8 cellular contexts compared by ENCODE assay signal in genomic region chr3:122030381-122031122, GRCh38. TPM values are rescaled to one million over a fixed set of nuclear protein-coding genes. Genes with fewer than 3 reads are reported as not detected.
DNase-seq lines count a peak whose midpoint lies in the region; ATAC-seq and TF ChIP-seq lines count a peak whose summit lies in the region.
"Had no signal": no experiment of that assay in that cellular context is flagged by ENCODE, and none has a peak within 500 bp of the region (broad histone marks: within the 10 kb centered on the region; RNA-seq: fewer than 3 reads in every experiment).

No MANE protein-coding gene starts in this region.

- ATAC-seq in GM18868 (IDR thresholded peaks at IDR 0.05; ENCODE audit: unreplicated experiment) = peak; percentile 60
- peak; percentile 53 for ATAC-seq in HG02571 (IDR thresholded peaks at IDR 0.05; ENCODE audit: unreplicated experiment)
- peak; percentile 34 for ATAC-seq in naive thymus-derived CD4-positive, alpha-beta T cell
- no peak for ATAC-seq in upper lobe of right lung

- H3K27ac ChIP-seq in OCI-LY1 (ENCODE audit: low read depth, low read length, poor library complexity, severe bottlenecking) (peak overlapping the region; percentile 6), upper lobe of right lung (no peak overlapping the region)
- no peak overlapping the region for H3K27ac ChIP-seq in naive thymus-derived CD4-positive, alpha-beta T cell (ENCODE audit: low read depth, low read length)

- H3K9ac ChIP-seq in OCI-LY1 (ENCODE audit: low read length) = no peak overlapping the region

- peaks cover 26% of the 10 kb centered on the region for H3K4me1 ChIP-seq in OCI-LY1 (ENCODE audit: insufficient read depth, low read length, severe bottlenecking)
- no peaks in the 10 kb centered on the region for H3K4me1 ChIP-seq in naive thymus-derived CD4-positive, alpha-beta T cell (ENCODE audit: control insufficient read depth in 2 of 2, insufficient read depth in 2 of 2, low read length in 2 of 2)
- H3K4me1 ChIP-seq in upper lobe of right lung = no peaks in the 10 kb centered on the region

- peaks cover 17% of the 10 kb centered on the region for H3K9me3 ChIP-seq in OCI-LY1 (ENCODE audit: low read length)
- H3K9me3 ChIP-seq in naive thymus-derived CD4-positive, alpha-beta T cell (ENCODE audit: control insufficient read depth in 2 of 3, low read length in 3 of 3) = no peaks in the 10 kb centered on the region
- H3K9me3 ChIP-seq in upper lobe of right lung = no peaks in the 10 kb centered on the region

- TF ChIP-seq CTCF in OCI-LY1 (IDR thresholded peaks at IDR 0.05; ENCODE audit: low read length) (no peak), upper lobe of right lung (IDR thresholded peaks at IDR 0.05) (no peak), MCF 10A (IDR thresholded peaks at IDR 0.05; ENCODE audit: unreplicated experiment) (no peak)

- H3K4me1 Mint-ChIP-seq in naive thymus-derived CD4-positive, alpha-beta T cell = peaks cover 0 to 19% (median 4%) of the 10 kb centered on the region in 7 donors
- peaks cover 5% of the 10 kb centered on the region for H3K4me1 Mint-ChIP-seq in MCF 10A (ENCODE audit: insufficient read depth, unreplicated experiment)

- peak overlapping the region in 1 of 10 donors; percentile 47 for H3K4me3 Mint-ChIP-seq in naive thymus-derived CD4-positive, alpha-beta T cell
- no peak overlapping the region for H3K4me3 Mint-ChIP-seq in MCF 10A (ENCODE audit: unreplicated experiment)

- H3K79me2 ChIP-seq in OCI-LY1 (ENCODE audit: insufficient read depth, low read length) = no peaks in the 10 kb centered on the region

- peaks cover 0 to 17% (median 8%) of the 10 kb centered on the region in 11 donors for H3K9me3 Mint-ChIP-seq in naive thymus-derived CD4-positive, alpha-beta T cell
- H3K9me3 Mint-ChIP-seq in MCF 10A (ENCODE audit: unreplicated experiment) = peaks cover 4% of the 10 kb centered on the region

- BruUV-seq in MCF 10A (replicated peaks; lab: Mats Ljungman, UMichigan) = no TSS peak

- DNase-seq in naive thymus-derived CD4-positive, alpha-beta T cell = no peak
- DNase-seq in NCI-H526 (lab: John Stamatoyannopoulos, UW) (no peak), upper lobe of right lung (no peak), MCF 10A (ENCODE audit: unreplicated experiment) (no peak)

- intact Hi-C loops in naive thymus-derived CD4-positive, alpha-beta T cell (cut with micrococcal nuclease) = no loop called here
- intact Hi-C loops in upper lobe of right lung (cut with DNase I) (no loop called here), MCF 10A (cut with micrococcal nuclease) (no loop called here)

- H3K27me3 ChIP-seq in OCI-LY1 (ENCODE audit: insufficient read depth, low read length) (no peaks in the 10 kb centered on the region), upper lobe of right lung (no peaks in the 10 kb centered on the region)
- no peaks in the 10 kb centered on the region for H3K27me3 ChIP-seq in naive thymus-derived CD4-positive, alpha-beta T cell (ENCODE audit: control insufficient read depth in 2 of 2, insufficient read depth in 2 of 2, low read length in 2 of 2)

- H3F3A ChIP-seq in OCI-LY1 (ENCODE audit: insufficient read depth, low read length) = no peaks in the 10 kb centered on the region

- H3K27me3 Mint-ChIP-seq in naive thymus-derived CD4-positive, alpha-beta T cell = peaks cover 4 to 17% (median 9%) of the 10 kb centered on the region in 5 donors
- H3K27me3 Mint-ChIP-seq in MCF 10A (ENCODE audit: insufficient read depth, unreplicated experiment) = no peaks in the 10 kb centered on the region

- peak overlapping the region in 1 of 9 donors; percentile 79 for H3K27ac Mint-ChIP-seq in naive thymus-derived CD4-positive, alpha-beta T cell
- no peak overlapping the region for H3K27ac Mint-ChIP-seq in MCF 10A (ENCODE audit: low read depth, unreplicated experiment)

- POLR2A ChIA-PET in naive thymus-derived CD4-positive, alpha-beta T cell (lab: Charles Lee) = no interaction called here
- POLR2A ChIA-PET in MCF 10A (lab: Yijun Ruan, JAX) = no interaction called here

- no peak overlapping the region for H3K4me2 ChIP-seq in OCI-LY1 (ENCODE audit: low read length)

- H3K4me3 ChIP-seq in OCI-LY1 (ENCODE audit: low read depth, low read length, poor library complexity, severe bottlenecking) = no peak overlapping the region
- no peak overlapping the region for H3K4me3 ChIP-seq in naive thymus-derived CD4-positive, alpha-beta T cell (ENCODE audit: low read length)
- H3K4me3 ChIP-seq in upper lobe of right lung = no peak overlapping the region

- H3K36me3 Mint-ChIP-seq in naive thymus-derived CD4-positive, alpha-beta T cell = peaks cover 0 to 12% (median 0%) of the 10 kb centered on the region in 5 donors
- H3K36me3 Mint-ChIP-seq in MCF 10A (ENCODE audit: insufficient read depth, unreplicated experiment) = no peaks in the 10 kb centered on the region

- no peaks in the 10 kb centered on the region for H3K9me2 ChIP-seq in OCI-LY1 (ENCODE audit: low read depth, low read length)

- H2AFZ ChIP-seq in OCI-LY1 (ENCODE audit: low read length) = no peak overlapping the region

- no peaks in the 10 kb centered on the region for H4K20me1 ChIP-seq in OCI-LY1 (ENCODE audit: insufficient read depth, low read length)

- CTCF ChIA-PET in naive thymus-derived CD4-positive, alpha-beta T cell (lab: Charles Lee) = interaction anchor here (1.0 kb wide), 1 partner anchor 33 kb away, joined by 3 read pairs; no protein-coding TSS in a partner anchor
- CTCF ChIA-PET in MCF 10A (lab: Yijun Ruan, JAX) = no interaction called here

- H3K36me3 ChIP-seq in OCI-LY1 (ENCODE audit: insufficient read depth, low read length) (peaks cover 17% of the 10 kb centered on the region), upper lobe of right lung (no peaks in the 10 kb centered on the region)
- H3K36me3 ChIP-seq in naive thymus-derived CD4-positive, alpha-beta T cell (ENCODE audit: control insufficient read depth in 2 of 3, insufficient read depth in 3 of 3, low read length in 3 of 3) = no peaks in the 10 kb centered on the region

RNA-seq across cellular contexts. Expression of gene ILDR1, which starts 8.5 kb away (rescaled TPM):
- total RNA-seq in naive thymus-derived CD4-positive, alpha-beta T cell = under 1 TPM in 2 of 5 experiments, not detected in 3; 0.19 to 0.31 TPM
- polyA plus RNA-seq in naive thymus-derived CD4-positive, alpha-beta T cell = not detected
- total RNA-seq in upper lobe of right lung = 6.9 TPM
- 0.23 TPM in 1 of 2 replicates, not detected in the other for total RNA-seq in MCF 10A (2022)
- total RNA-seq: skeletal muscle tissue had no signal

RNA-seq across cellular contexts. Expression of gene CD86, which starts 24.6 kb away (rescaled TPM):
- 10 to 100 TPM in 1 of 5 experiments, 1 to 10 TPM in 4; 1.0 to 24.0 (median 2.4) TPM for total RNA-seq in naive thymus-derived CD4-positive, alpha-beta T cell
- under 1 TPM; 0.07 to 0.24 TPM for polyA plus RNA-seq in naive thymus-derived CD4-positive, alpha-beta T cell
- total RNA-seq in upper lobe of right lung (27.4 TPM), MCF 10A (2022) (not detected in 2 replicates)
